10 cellular contexts compared by ENCODE assay signal in the genomic region with DNA sequence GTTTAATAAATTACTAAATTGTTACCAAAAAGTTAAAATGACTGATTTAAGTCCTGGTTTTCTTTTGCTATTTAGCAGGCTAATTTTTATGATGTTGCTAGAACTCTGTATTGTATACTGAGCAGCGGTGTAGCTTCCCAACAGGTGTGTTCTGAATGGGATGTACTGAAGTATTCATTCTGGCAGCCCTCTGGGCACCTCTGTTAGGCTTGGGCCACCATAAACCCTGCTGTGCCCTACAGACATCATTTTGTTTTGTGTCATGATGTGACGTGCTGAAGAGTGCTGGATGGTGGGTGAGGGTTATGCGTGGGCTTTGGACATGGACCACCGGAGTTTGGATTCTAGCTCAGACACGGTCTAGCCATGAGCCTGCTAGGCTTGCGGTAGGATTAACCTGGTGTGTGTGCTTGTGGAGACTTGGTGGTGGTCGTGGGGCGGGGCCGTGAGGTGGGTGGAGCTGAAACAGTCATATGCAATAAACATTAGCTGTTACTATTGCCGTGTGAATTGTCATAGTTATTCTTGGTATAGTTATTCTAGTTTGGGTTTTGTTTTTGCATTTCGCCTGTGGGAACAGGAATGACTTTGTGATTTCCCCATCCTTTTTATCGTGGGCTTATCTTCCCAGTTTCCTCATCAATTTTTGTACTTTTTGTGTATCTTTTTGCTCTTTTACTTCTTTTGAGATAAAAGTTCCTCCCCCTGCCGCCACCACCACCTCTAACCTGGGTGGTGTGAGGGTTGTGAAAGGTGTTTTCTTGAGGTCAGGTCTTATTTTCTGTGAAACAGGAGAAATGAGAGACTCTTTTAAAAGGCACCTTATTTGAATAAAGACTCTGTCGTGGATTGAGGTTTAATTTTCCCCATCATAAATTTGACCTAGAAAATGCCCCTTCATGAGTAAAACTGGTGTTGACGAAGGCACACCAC.
DNase-seq lines count a peak whose midpoint lies in the region; ATAC-seq and TF ChIP-seq lines count a peak whose summit lies in the region.
"Had no signal": no experiment of that assay in that cellular context is flagged by ENCODE, and none has a peak within 500 bp of the region (broad histone marks: within the 10 kb centered on the region; RNA-seq: fewer than 3 reads in every experiment).

No MANE protein-coding gene starts in this region.

- CTCF ChIA-PET in RWPE1 (lab: Yijun Ruan, JAX) = interaction anchor here (0.6 to 6.5 kb wide), 17 partner anchors 9 to 1618 kb away, joined by 3 to 115 read pairs (median 4); no protein-coding TSS in a partner anchor

- TF ChIP-seq CTCF in RWPE1 (conservative IDR thresholded peaks at IDR 0.05; ENCODE audit: low read depth) = no peak
- no peak for TF ChIP-seq CTCF in colonic mucosa (IDR thresholded peaks at IDR 0.05)

- DNase-seq in right cardiac atrium (peak in 1 of 3 donors; percentile 20), cardiac septum (ENCODE audit: low spot score) (no peak), RWPE1 (ENCODE audit: low spot score) (peak; percentile 35), colonic mucosa (peak; percentile 52), NCI-H187 treated with DMSO at 0.1 percent for 48 hours (lab: John Stamatoyannopoulos, UW) (no peak)
- DNase-seq in stimulated activated naive CD8-positive, alpha-beta T cell treated with anti-CD3 and anti-CD28 coated beads, Interleukin-15, amount 100 ng/mL, for 72 hours = peak; percentile 5 to 61
- DNase-seq in effector memory CD4-positive, alpha-beta T cell = no peak
- DNase-seq in T-helper 2 cell treated with Interferon-gamma antibody and Interleukin-4, amounts not matched to agents 5 μg/mL and 100 μg/mL, for 36 hours (ENCODE audit: low spot score) = no peak

- H3K27ac ChIP-seq in right cardiac atrium (ENCODE audit: low read length) = no peak overlapping the region
- no peak overlapping the region for H3K27ac ChIP-seq in RWPE1
- peak overlapping the region; percentile 10 for H3K27ac ChIP-seq in colonic mucosa
- no peak overlapping the region for H3K27ac ChIP-seq in effector memory CD4-positive, alpha-beta T cell (ENCODE audit: insufficient read depth, low read length, poor library complexity, severe bottlenecking)
- H3K27ac ChIP-seq: BLaER1 treated with 17β-estradiol and CSF1 and Interleukin-3, amounts not matched to agents 10 nM and 100 nM; prostate gland had no signal

- intact Hi-C loops in right cardiac atrium (cut with DNase I) = loop anchor here in 3 of 4 donors (2.0 to 5.0 kb wide), 2 partner anchors 160 to 163 kb away; no protein-coding TSS in a partner anchor
- intact Hi-C loops in cardiac septum (cut with DNase I) = loop anchor here (5.0 kb wide), 1 partner anchor 163 kb away; no protein-coding TSS in a partner anchor
- intact Hi-C loops in colonic mucosa (cut with DNase I) = no loop called here

- H3K4me3 Mint-ChIP-seq in stimulated activated naive CD8-positive, alpha-beta T cell treated with anti-CD3 and anti-CD28 coated beads, Interleukin-15, amount 100 ng/mL, for 72 hours = peak overlapping the region in 1 of 2 donors; percentile 42
- no peak overlapping the region for H3K4me3 Mint-ChIP-seq in T-helper 2 cell treated with Interferon-gamma antibody and Interleukin-4, amounts not matched to agents 5 μg/mL and 100 μg/mL, for 36 hours

- H3K27me3 ChIP-seq in right cardiac atrium (ENCODE audit: control insufficient read depth, insufficient read depth) (no peaks in the 10 kb centered on the region), colonic mucosa (no peaks in the 10 kb centered on the region)
- H3K27me3 ChIP-seq in effector memory CD4-positive, alpha-beta T cell (replicated peaks; ENCODE audit: control insufficient read depth, insufficient read depth, low read length, poor library complexity, severe bottlenecking) = no peaks in the 10 kb centered on the region

- H3K9me3 ChIP-seq in right cardiac atrium (ENCODE audit: control insufficient read depth, low read length) (no peaks in the 10 kb centered on the region), colonic mucosa (no peaks in the 10 kb centered on the region)
- H3K9me3 ChIP-seq in effector memory CD4-positive, alpha-beta T cell (ENCODE audit: control insufficient read depth, low read length) = no peaks in the 10 kb centered on the region
- H3K9me3 ChIP-seq: BLaER1 treated with 17β-estradiol and CSF1 and Interleukin-3, amounts not matched to agents 10 nM and 100 nM; prostate gland had no signal

- POLR2A ChIA-PET in RWPE1 (lab: Yijun Ruan, JAX; ENCODE audit: low non-redundant PET) = no interaction called here

- H3K36me3 Mint-ChIP-seq in T-helper 2 cell treated with Interferon-gamma antibody and Interleukin-4, amounts not matched to agents 5 μg/mL and 100 μg/mL, for 36 hours (ENCODE audit: low read depth) = peaks cover 51% of the 10 kb centered on the region

- ATAC-seq in right cardiac atrium = peak; percentile 31 to 53
- ATAC-seq in stimulated activated naive CD8-positive, alpha-beta T cell treated with anti-CD3 and anti-CD28 coated beads, Interleukin-15, amount 100 ng/mL, for 72 hours = peak; percentile 85

- H3K9ac ChIP-seq in colonic mucosa (ENCODE audit: low read depth in 2 of 2, low read length in 2 of 2) = no peak overlapping the region
- H3K9ac ChIP-seq: BLaER1 treated with 17β-estradiol and CSF1 and Interleukin-3, amounts not matched to agents 10 nM and 100 nM had no signal

- no peaks in the 10 kb centered on the region for H3K36me3 ChIP-seq in colonic mucosa
- H3K36me3 ChIP-seq in effector memory CD4-positive, alpha-beta T cell (ENCODE audit: control insufficient read depth, insufficient read depth, low read length) = no peaks in the 10 kb centered on the region
- H3K36me3 ChIP-seq: prostate gland had no signal

- no peaks in the 10 kb centered on the region for H3K9me3 Mint-ChIP-seq in stimulated activated naive CD8-positive, alpha-beta T cell treated with anti-CD3 and anti-CD28 coated beads, Interleukin-15, amount 100 ng/mL, for 72 hours
- H3K9me3 Mint-ChIP-seq in T-helper 2 cell treated with Interferon-gamma antibody and Interleukin-4, amounts not matched to agents 5 μg/mL and 100 μg/mL, for 36 hours = no peaks in the 10 kb centered on the region

- peaks cover 28% of the 10 kb centered on the region for H3K4me1 Mint-ChIP-seq in stimulated activated naive CD8-positive, alpha-beta T cell treated with anti-CD3 and anti-CD28 coated beads, Interleukin-15, amount 100 ng/mL, for 72 hours
- peaks cover 30% of the 10 kb centered on the region for H3K4me1 Mint-ChIP-seq in T-helper 2 cell treated with Interferon-gamma antibody and Interleukin-4, amounts not matched to agents 5 μg/mL and 100 μg/mL, for 36 hours (ENCODE audit: low read depth)

- H3K4me3 ChIP-seq in right cardiac atrium (ENCODE audit: low read length) (no peak overlapping the region), colonic mucosa (no peak overlapping the region)
- H3K4me3 ChIP-seq in effector memory CD4-positive, alpha-beta T cell (ENCODE audit: insufficient read depth, low read depth, low read length, poor library complexity, severe bottlenecking) = no peak overlapping the region
- H3K4me3 ChIP-seq: BLaER1 treated with 17β-estradiol and CSF1 and Interleukin-3, amounts not matched to agents 10 nM and 100 nM; prostate gland had no signal

- no peaks in the 10 kb centered on the region for H3K27me3 Mint-ChIP-seq in stimulated activated naive CD8-positive, alpha-beta T cell treated with anti-CD3 and anti-CD28 coated beads, Interleukin-15, amount 100 ng/mL, for 72 hours
- H3K27me3 Mint-ChIP-seq in T-helper 2 cell treated with Interferon-gamma antibody and Interleukin-4, amounts not matched to agents 5 μg/mL and 100 μg/mL, for 36 hours (ENCODE audit: low read depth) = no peaks in the 10 kb centered on the region

- H3K4me1 ChIP-seq in right cardiac atrium (ENCODE audit: control insufficient read depth, insufficient read depth, low read length) = no peaks in the 10 kb centered on the region
- no peaks in the 10 kb centered on the region for H3K4me1 ChIP-seq in colonic mucosa
- peaks cover 2% of the 10 kb centered on the region for H3K4me1 ChIP-seq in effector memory CD4-positive, alpha-beta T cell (ENCODE audit: control insufficient read depth, insufficient read depth, low read length, poor library complexity, severe bottlenecking)
- H3K4me1 ChIP-seq: prostate gland had no signal

- peak overlapping the region; percentile 83 to 94 for H3K27ac Mint-ChIP-seq in stimulated activated naive CD8-positive, alpha-beta T cell treated with anti-CD3 and anti-CD28 coated beads, Interleukin-15, amount 100 ng/mL, for 72 hours
- H3K27ac Mint-ChIP-seq in T-helper 2 cell treated with Interferon-gamma antibody and Interleukin-4, amounts not matched to agents 5 μg/mL and 100 μg/mL, for 36 hours = no peak overlapping the region

- 78% methylated on average over 15 of the region's 15 CpGs for WGBS in right cardiac atrium

Comparison
In these comparisons a context has a peak if more than half of its experiments do, and no peak if none do; other contexts are left out.
1. DNase-seq: peak in RWPE1 (single experiment), colonic mucosa (single experiment) and stimulated activated naive CD8-positive, alpha-beta T cell treated with anti-CD3 and anti-CD28 coated beads, Interleukin-15, amount 100 ng/mL, for 72 hours (2 of 2); none in cardiac septum (single experiment), NCI-H187 treated with DMSO at 0.1 percent for 48 hours (single experiment), effector memory CD4-positive, alpha-beta T cell (0 of 3) and T-helper 2 cell treated with Interferon-gamma antibody and Interleukin-4, amounts not matched to agents 5 μg/mL and 100 μg/mL, for 36 hours (single experiment).